36 cellular contexts compared by ENCODE assay signal in genomic region chrX:98481636-98482035, GRCh38.
"Had no signal": no experiment of that assay in that cellular context is flagged by ENCODE, and none has a peak within 500 bp of the region (broad histone marks: within the 10 kb centered on the region; RNA-seq: fewer than 3 reads in every experiment).

No MANE protein-coding gene starts in this region.

- H3K36me3 ChIP-seq: MG63 had no signal

- H3K9ac ChIP-seq: KMS-11 had no signal

- H3K4me3 ChIP-seq: MG63 had no signal

- H3K9me3 ChIP-seq: MG63 had no signal

- H3K27me3 ChIP-seq: MG63 had no signal

- H3K27ac ChIP-seq: KMS-11 had no signal

- DNase-seq: Karpas-422, Kasumi-1, MG63, MM.1S, MV-4-11, NCI-H1048, NCI-H1092, NCI-H1092 treated with DMSO at 0.1 percent for 48 hours, NCI-H1105, NCI-H1105 treated with DMSO at 0.1 percent for 48 hours, NCI-H1417, NCI-H1417 treated with DMSO at 0.1 percent for 48 hours, NCI-H1436, NCI-H1436 treated with DMSO at 0.1 percent for 48 hours, NCI-H146, NCI-H1694, NCI-H1694 treated with DMSO at 0.1 percent for 48 hours, NCI-H187, NCI-H187 treated with DMSO at 0.1 percent for 48 hours, NCI-H1930, NCI-H2029, NCI-H2029 treated with DMSO at 0.1 percent for 48 hours, NCI-H2081, NCI-H2081 treated with DMSO at 0.1 percent for 48 hours, NCI-H2107, NCI-H2171, NCI-H2171 treated with DMSO at 0.1 percent for 48 hours, NCI-H2227 treated with DMSO at 0.1 percent for 48 hours, NCI-H226, NCI-H345, NCI-H446, NCI-H446 treated with DMSO at 0.1 percent for 48 hours, NCI-H510A, NCI-H510A treated with DMSO at 0.1 percent for 48 hours, NCI-H524 had no signal

- H3K4me2 ChIP-seq: KMS-11 had no signal
